Comparison of ENCODE assay signal across 8 cellular contexts in the genomic region with DNA sequence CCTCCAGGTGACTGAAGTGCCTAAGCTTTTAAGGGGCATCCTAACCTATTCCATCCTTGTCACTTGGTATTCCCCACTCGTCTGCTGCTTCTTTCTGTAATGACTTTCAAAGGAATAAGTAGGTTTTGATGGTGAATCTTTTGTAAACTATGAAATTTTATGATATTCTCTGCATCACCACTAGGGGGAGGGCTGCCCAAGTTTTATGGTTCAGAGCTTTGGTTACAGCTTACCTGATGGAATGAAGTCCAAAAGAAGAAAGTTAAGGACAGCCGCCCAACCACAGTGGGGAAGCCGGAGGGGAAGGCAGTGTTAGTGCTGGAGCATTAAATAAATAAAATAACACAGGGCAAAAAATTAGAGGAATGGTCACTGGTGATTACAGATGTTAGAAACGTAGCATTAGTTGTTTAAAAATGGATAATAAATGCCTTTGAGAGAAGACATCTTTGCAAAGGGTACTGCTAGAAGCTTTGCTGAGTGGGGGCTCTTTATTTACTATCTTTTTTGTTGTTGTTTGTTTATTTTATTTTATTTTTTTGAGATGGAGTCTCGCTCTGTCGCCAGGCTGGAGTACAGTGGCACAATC.
DNase-seq lines count a peak whose midpoint lies in the region; ATAC-seq and TF ChIP-seq lines count a peak whose summit lies in the region.

No MANE protein-coding gene starts in this region.

- in situ Hi-C loops in Panc1 (cut with HindIII; ENCODE audit: low pct_unique_long_range_greater_than_20kb, low sequenced_read_pairs) = no loop called here

- no TSS peak for BruUV-seq in Panc1 (replicated peaks; lab: Mats Ljungman, UMichigan)

- H3K9me3 Mint-ChIP-seq in activated T-cell treated with anti-CD3 and anti-CD28 coated beads, Interleukin-2, amount 50 U/mL, for 24 hours = no peaks in the 10 kb centered on the region
- H3K9me3 Mint-ChIP-seq in nephron = no peaks in the 10 kb centered on the region
- no peaks in the 10 kb centered on the region for H3K9me3 Mint-ChIP-seq in activated T-helper 2 cell treated with anti-CD3 and anti-CD28 coated beads, Interferon-gamma antibody, Interleukin-2, Interleukin-4, amounts not matched to agents 10 μg/mL and 5 μg/mL and 100 μg/mL, durations not matched to agents 14 hours and 24 hours and 36 hours

- POLR2A ChIA-PET in Panc1 (lab: Charles Lee) = no interaction called here

- no peaks in the 10 kb centered on the region for H3K27me3 ChIP-seq in Panc1 (ENCODE audit: control insufficient read depth, insufficient read depth, low read length)

- no peak overlapping the region for H3K4me3 ChIP-seq in Panc1 (ENCODE audit: low read depth in 2 of 2, low read length in 2 of 2)

- CTCF ChIA-PET in Panc1 (lab: Charles Lee) = no interaction called here

- TF ChIP-seq CTCF in Panc1 (IDR thresholded peaks at IDR 0.05) = peak; percentile 77
- peak; percentile 67 to 82 (median 77) for TF ChIP-seq CTCF in nephron (IDR thresholded peaks at IDR 0.05; ENCODE audit: unreplicated experiment in 3 of 3)

- intact Hi-C loops in Panc1 (cut with micrococcal nuclease; ENCODE audit: unreplicated experiment) = no loop called here
- intact Hi-C loops in activated T-helper 2 cell treated with anti-CD3 and anti-CD28 coated beads, Interferon-gamma antibody, Interleukin-2, Interleukin-4, amounts not matched to agents 10 μg/mL and 5 μg/mL and 100 μg/mL, durations not matched to agents 14 hours and 24 hours and 36 hours (cut with micrococcal nuclease) = no loop called here

- no peaks in the 10 kb centered on the region for H3K36me3 ChIP-seq in Panc1 (ENCODE audit: control insufficient read depth, insufficient read depth, low read length)

- no peaks in the 10 kb centered on the region for H3K4me1 ChIP-seq in Panc1 (ENCODE audit: control insufficient read depth, insufficient read depth, low read length)

- H3K27me3 Mint-ChIP-seq in activated T-cell treated with anti-CD3 and anti-CD28 coated beads, Interleukin-2, amount 50 U/mL, for 24 hours = no peaks in the 10 kb centered on the region
- H3K27me3 Mint-ChIP-seq in nephron (ENCODE audit: low read depth) = no peaks in the 10 kb centered on the region
- peaks cover 2% of the 10 kb centered on the region for H3K27me3 Mint-ChIP-seq in activated T-helper 2 cell treated with anti-CD3 and anti-CD28 coated beads, Interferon-gamma antibody, Interleukin-2, Interleukin-4, amounts not matched to agents 10 μg/mL and 5 μg/mL and 100 μg/mL, durations not matched to agents 14 hours and 24 hours and 36 hours (ENCODE audit: low read depth)

- no peaks in the 10 kb centered on the region for H3K4me1 Mint-ChIP-seq in activated T-cell treated with anti-CD3 and anti-CD28 coated beads, Interleukin-2, amount 50 U/mL, for 24 hours (ENCODE audit: low read depth)
- H3K4me1 Mint-ChIP-seq in nephron = peaks cover 12% of the 10 kb centered on the region
- H3K4me1 Mint-ChIP-seq in activated T-helper 2 cell treated with anti-CD3 and anti-CD28 coated beads, Interferon-gamma antibody, Interleukin-2, Interleukin-4, amounts not matched to agents 10 μg/mL and 5 μg/mL and 100 μg/mL, durations not matched to agents 14 hours and 24 hours and 36 hours (ENCODE audit: low read depth) = no peaks in the 10 kb centered on the region

- H3K9me3 ChIP-seq in Panc1 (ENCODE audit: control insufficient read depth, insufficient read depth, low read depth, low read length) = no peaks in the 10 kb centered on the region

- no peaks in the 10 kb centered on the region for H3K36me3 Mint-ChIP-seq in activated T-cell treated with anti-CD3 and anti-CD28 coated beads, Interleukin-2, amount 50 U/mL, for 24 hours (ENCODE audit: low read depth)
- H3K36me3 Mint-ChIP-seq in nephron (ENCODE audit: low read depth) = no peaks in the 10 kb centered on the region
- no peaks in the 10 kb centered on the region for H3K36me3 Mint-ChIP-seq in activated T-helper 2 cell treated with anti-CD3 and anti-CD28 coated beads, Interferon-gamma antibody, Interleukin-2, Interleukin-4, amounts not matched to agents 10 μg/mL and 5 μg/mL and 100 μg/mL, durations not matched to agents 14 hours and 24 hours and 36 hours (ENCODE audit: low read depth)

- peak; percentile 19 for DNase-seq in activated T-cell treated with anti-CD3 and anti-CD28 coated beads, Interleukin-2, amount 50 U/mL, for 48 hours
- no peak for DNase-seq in activated T-cell treated with anti-CD3 and anti-CD28 coated beads, Interleukin-2, amount 50 U/mL, for 24 hours
- peak; percentile 18 for DNase-seq in Panc1 (ENCODE audit: low read depth, low spot score)
- peak; percentile 24 for DNase-seq in dermis blood vessel endothelial cell
- no peak for DNase-seq in activated T-helper 2 cell treated with anti-CD3 and anti-CD28 coated beads, Interferon-gamma antibody, Interleukin-2, Interleukin-4, amounts not matched to agents 10 μg/mL and 5 μg/mL and 100 μg/mL, durations not matched to agents 14 hours and 24 hours and 36 hours (ENCODE audit: low spot score)

- no peak overlapping the region for H3K27ac Mint-ChIP-seq in activated T-cell treated with anti-CD3 and anti-CD28 coated beads, Interleukin-2, amount 50 U/mL, for 24 hours
- peak overlapping the region; percentile 3 to 28 (median 6) for H3K27ac Mint-ChIP-seq in nephron
- no peak overlapping the region for H3K27ac Mint-ChIP-seq in activated T-helper 2 cell treated with anti-CD3 and anti-CD28 coated beads, Interferon-gamma antibody, Interleukin-2, Interleukin-4, amounts not matched to agents 10 μg/mL and 5 μg/mL and 100 μg/mL, durations not matched to agents 14 hours and 24 hours and 36 hours

- no peak overlapping the region for H3K27ac ChIP-seq in Panc1 (ENCODE audit: low read length)

- no peak overlapping the region for H3K4me3 Mint-ChIP-seq in activated T-cell treated with anti-CD3 and anti-CD28 coated beads, Interleukin-2, amount 50 U/mL, for 24 hours
- no peak overlapping the region for H3K4me3 Mint-ChIP-seq in nephron
- H3K4me3 Mint-ChIP-seq in activated T-helper 2 cell treated with anti-CD3 and anti-CD28 coated beads, Interferon-gamma antibody, Interleukin-2, Interleukin-4, amounts not matched to agents 10 μg/mL and 5 μg/mL and 100 μg/mL, durations not matched to agents 14 hours and 24 hours and 36 hours (ENCODE audit: low read depth) = no peak overlapping the region

- ATAC-seq in HG03342 (IDR thresholded peaks at IDR 0.05; ENCODE audit: unreplicated experiment) (peak; percentile 52), Panc1 (no peak), HG03097 (IDR thresholded peaks at IDR 0.05; ENCODE audit: low FRiP score, unreplicated experiment) (no peak)

Comparison
In these comparisons a context has a peak if more than half of its experiments do, and no peak if none do; other contexts are left out.
1. DNase-seq: peak in activated T-cell treated with anti-CD3 and anti-CD28 coated beads, Interleukin-2, amount 50 U/mL, for 48 hours (2 of 2), Panc1 (single experiment) and dermis blood vessel endothelial cell (single experiment); none in activated T-cell treated with anti-CD3 and anti-CD28 coated beads, Interleukin-2, amount 50 U/mL, for 24 hours (single experiment) and activated T-helper 2 cell treated with anti-CD3 and anti-CD28 coated beads, Interferon-gamma antibody, Interleukin-2, Interleukin-4, amounts not matched to agents 10 μg/mL and 5 μg/mL and 100 μg/mL, durations not matched to agents 14 hours and 24 hours and 36 hours (single experiment).
2. H3K27ac Mint-ChIP-seq: peak in nephron (3 of 3); none in activated T-cell treated with anti-CD3 and anti-CD28 coated beads, Interleukin-2, amount 50 U/mL, for 24 hours (single experiment) and activated T-helper 2 cell treated with anti-CD3 and anti-CD28 coated beads, Interferon-gamma antibody, Interleukin-2, Interleukin-4, amounts not matched to agents 10 μg/mL and 5 μg/mL and 100 μg/mL, durations not matched to agents 14 hours and 24 hours and 36 hours (single experiment).